Comparison of ENCODE assay signal across 19 cellular contexts in the genomic region with DNA sequence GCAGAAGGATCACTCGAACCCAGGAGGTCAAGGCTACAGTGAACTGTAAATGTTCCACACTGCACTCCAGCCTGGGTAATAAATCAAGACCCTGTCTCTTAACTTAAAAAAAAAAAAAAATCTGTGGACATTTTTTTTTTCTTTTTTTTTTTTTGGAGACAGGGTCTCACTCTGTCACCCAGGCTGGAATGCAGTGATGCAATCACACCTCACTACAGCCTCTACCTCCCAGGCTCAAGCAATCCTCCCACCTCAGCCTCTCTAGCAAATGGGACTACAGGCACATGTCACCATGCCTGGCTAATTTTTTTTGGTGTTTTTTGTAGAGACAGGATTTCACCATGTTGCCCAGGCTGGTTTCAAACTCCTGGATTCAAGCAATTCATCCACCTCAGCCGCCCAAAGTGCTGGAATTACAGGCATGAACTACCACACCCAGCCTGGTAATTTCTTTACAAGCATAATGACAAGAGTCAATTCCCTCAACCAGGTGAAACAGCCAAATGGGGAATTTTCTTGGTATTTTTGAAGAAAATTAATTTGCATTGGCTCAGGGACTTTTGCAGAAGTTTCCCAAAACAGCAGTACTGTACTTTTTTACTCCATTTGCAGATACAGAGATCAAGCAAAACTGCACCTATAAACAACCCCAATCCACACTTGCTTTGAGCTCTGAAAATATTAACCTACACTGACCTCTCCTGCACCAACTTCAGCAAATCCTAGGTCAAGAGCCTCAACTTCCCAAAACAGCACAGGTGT. TPM values are rescaled to one million over a fixed set of nuclear protein-coding genes. Genes with fewer than 3 reads are reported as not detected.
A peak's percentile ranks its signal among the peaks of the same experiment; 100 is the strongest.
DNase-seq lines count a peak whose midpoint lies in the region; ATAC-seq, FAIRE-seq and TF ChIP-seq lines count a peak whose summit lies in the region.
"Had no signal": no experiment of that assay in that cellular context is flagged by ENCODE, and none has a peak within 500 bp of the region (broad histone marks: within the 10 kb centered on the region; RNA-seq: fewer than 3 reads in every experiment).

No MANE protein-coding gene starts in this region.

- no peaks in the 10 kb centered on the region for H3K27me3 Mint-ChIP-seq in activated naive CD8-positive, alpha-beta T cell treated with anti-CD3 and anti-CD28 coated beads for 36 hours
- no peaks in the 10 kb centered on the region for H3K27me3 Mint-ChIP-seq in activated naive CD8-positive, alpha-beta T cell treated with anti-CD3 and anti-CD28 coated beads, Interleukin-2, amount 50 U/mL, for 24 hours
- no peaks in the 10 kb centered on the region for H3K27me3 Mint-ChIP-seq in activated T-helper 1 cell treated with anti-CD3 and anti-CD28 coated beads, Interleukin-12 subunit alpha, Interleukin-12 subunit beta, Interleukin-2, Interleukin-4 antibody, amounts not matched to agents 30 ng/mL and 10 ng/mL and 1 ng/mL, durations not matched to agents 14 hours and 24 hours and 36 hours (ENCODE audit: insufficient read depth)
- no peaks in the 10 kb centered on the region for H3K27me3 Mint-ChIP-seq in stimulated activated memory B cell treated with anti-CD40 and anti-IgM and Interleukin-4, amounts not matched to agents 10 μg/mL and 1 μg/mL and 100 μg/mL, for 72 hours
- no peaks in the 10 kb centered on the region for H3K27me3 Mint-ChIP-seq in type B pancreatic cell
- H3K27me3 Mint-ChIP-seq: CD8-positive, alpha-beta memory T cell had no signal

- peaks cover 31% of the 10 kb centered on the region for H3K4me1 Mint-ChIP-seq in activated naive CD8-positive, alpha-beta T cell treated with anti-CD3 and anti-CD28 coated beads for 36 hours
- H3K4me1 Mint-ChIP-seq in activated naive CD8-positive, alpha-beta T cell treated with anti-CD3 and anti-CD28 coated beads, Interleukin-2, amount 50 U/mL, for 24 hours = peaks cover 46% of the 10 kb centered on the region
- peaks cover 28% of the 10 kb centered on the region for H3K4me1 Mint-ChIP-seq in activated T-helper 1 cell treated with anti-CD3 and anti-CD28 coated beads, Interleukin-12 subunit alpha, Interleukin-12 subunit beta, Interleukin-2, Interleukin-4 antibody, amounts not matched to agents 30 ng/mL and 10 ng/mL and 1 ng/mL, durations not matched to agents 14 hours and 24 hours and 36 hours (ENCODE audit: low read depth)
- H3K4me1 Mint-ChIP-seq in stimulated activated memory B cell treated with anti-CD40 and anti-IgM and Interleukin-4, amounts not matched to agents 10 μg/mL and 1 μg/mL and 100 μg/mL, for 72 hours = peaks cover 62% of the 10 kb centered on the region
- H3K4me1 Mint-ChIP-seq in type B pancreatic cell (ENCODE audit: unreplicated experiment) = peaks cover 34% of the 10 kb centered on the region

- peak; percentile 42 for FAIRE-seq in GM19239 (lab: Jason Lieb, UNC)
- FAIRE-seq: astrocyte, endothelial cell of umbilical vein had no signal

- DNase-seq in activated naive CD8-positive, alpha-beta T cell treated with anti-CD3 and anti-CD28 coated beads for 36 hours = no peak
- DNase-seq in activated naive CD8-positive, alpha-beta T cell treated with anti-CD3 and anti-CD28 coated beads, Interleukin-2, amount 50 U/mL, for 24 hours = no peak
- DNase-seq in GM19239 (ENCODE audit: insufficient read length, low spot score) (no peak), anterior cingulate cortex (lab: John Stamatoyannopoulos, UW) (no peak), EL (no peak), type B pancreatic cell (ENCODE audit: extremely low spot score, unreplicated experiment) (no peak)
- DNase-seq in activated T-helper 1 cell treated with anti-CD3 and anti-CD28 coated beads, Interleukin-12 subunit alpha, Interleukin-12 subunit beta, Interleukin-2, Interleukin-4 antibody, amounts not matched to agents 30 ng/mL and 10 ng/mL and 1 ng/mL, durations not matched to agents 14 hours and 24 hours and 36 hours (ENCODE audit: low spot score) = no peak
- DNase-seq: activated CD8-positive, alpha-beta T cell treated with anti-CD3 and anti-CD28 coated beads, Interleukin-2, amount 10 ng/mL, durations not matched to agents 7 days and 5 days; activated effector memory CD4-positive, alpha-beta T cell treated with Interleukin-2 at 50 U/mL for 16 hours; CD8-positive, alpha-beta memory T cell; foreskin keratinocyte; lower lobe of right lung; NCI-H2029 treated with DMSO at 0.1 percent for 48 hours; NCI-H510A treated with DMSO at 0.1 percent for 48 hours; PC-3 had no signal

- no peaks in the 10 kb centered on the region for H3K9me3 Mint-ChIP-seq in activated naive CD8-positive, alpha-beta T cell treated with anti-CD3 and anti-CD28 coated beads for 36 hours
- H3K9me3 Mint-ChIP-seq in activated naive CD8-positive, alpha-beta T cell treated with anti-CD3 and anti-CD28 coated beads, Interleukin-2, amount 50 U/mL, for 24 hours = no peaks in the 10 kb centered on the region
- H3K9me3 Mint-ChIP-seq in activated T-helper 1 cell treated with anti-CD3 and anti-CD28 coated beads, Interleukin-12 subunit alpha, Interleukin-12 subunit beta, Interleukin-2, Interleukin-4 antibody, amounts not matched to agents 30 ng/mL and 10 ng/mL and 1 ng/mL, durations not matched to agents 14 hours and 24 hours and 36 hours = no peaks in the 10 kb centered on the region
- no peaks in the 10 kb centered on the region for H3K9me3 Mint-ChIP-seq in stimulated activated memory B cell treated with anti-CD40 and anti-IgM and Interleukin-4, amounts not matched to agents 10 μg/mL and 1 μg/mL and 100 μg/mL, for 72 hours
- peaks cover 5% of the 10 kb centered on the region for H3K9me3 Mint-ChIP-seq in type B pancreatic cell
- H3K9me3 Mint-ChIP-seq: CD8-positive, alpha-beta memory T cell; neural progenitor cell had no signal

- TF ChIP-seq CTCF in type B pancreatic cell (conservative IDR thresholded peaks at IDR 0.05) = no peak

- H3K4me3 Mint-ChIP-seq in activated naive CD8-positive, alpha-beta T cell treated with anti-CD3 and anti-CD28 coated beads for 36 hours = no peak overlapping the region
- no peak overlapping the region for H3K4me3 Mint-ChIP-seq in activated naive CD8-positive, alpha-beta T cell treated with anti-CD3 and anti-CD28 coated beads, Interleukin-2, amount 50 U/mL, for 24 hours
- H3K4me3 Mint-ChIP-seq in activated T-helper 1 cell treated with anti-CD3 and anti-CD28 coated beads, Interleukin-12 subunit alpha, Interleukin-12 subunit beta, Interleukin-2, Interleukin-4 antibody, amounts not matched to agents 30 ng/mL and 10 ng/mL and 1 ng/mL, durations not matched to agents 14 hours and 24 hours and 36 hours = no peak overlapping the region
- H3K4me3 Mint-ChIP-seq in stimulated activated memory B cell treated with anti-CD40 and anti-IgM and Interleukin-4, amounts not matched to agents 10 μg/mL and 1 μg/mL and 100 μg/mL, for 72 hours = peak overlapping the region; percentile 70
- no peak overlapping the region for H3K4me3 Mint-ChIP-seq in type B pancreatic cell
- H3K4me3 Mint-ChIP-seq: activated CD8-positive, alpha-beta T cell treated with anti-CD3 and anti-CD28 coated beads, Interleukin-2, amount 10 ng/mL, durations not matched to agents 7 days and 5 days; CD8-positive, alpha-beta memory T cell; neural progenitor cell had no signal

- peak overlapping the region; percentile 52 for H3K27ac Mint-ChIP-seq in activated naive CD8-positive, alpha-beta T cell treated with anti-CD3 and anti-CD28 coated beads for 36 hours
- H3K27ac Mint-ChIP-seq in activated naive CD8-positive, alpha-beta T cell treated with anti-CD3 and anti-CD28 coated beads, Interleukin-2, amount 50 U/mL, for 24 hours = no peak overlapping the region
- peak overlapping the region; percentile 32 for H3K27ac Mint-ChIP-seq in activated T-helper 1 cell treated with anti-CD3 and anti-CD28 coated beads, Interleukin-12 subunit alpha, Interleukin-12 subunit beta, Interleukin-2, Interleukin-4 antibody, amounts not matched to agents 30 ng/mL and 10 ng/mL and 1 ng/mL, durations not matched to agents 14 hours and 24 hours and 36 hours
- H3K27ac Mint-ChIP-seq in stimulated activated memory B cell treated with anti-CD40 and anti-IgM and Interleukin-4, amounts not matched to agents 10 μg/mL and 1 μg/mL and 100 μg/mL, for 72 hours = peak overlapping the region; percentile 88
- no peak overlapping the region for H3K27ac Mint-ChIP-seq in type B pancreatic cell
- H3K27ac Mint-ChIP-seq: activated CD8-positive, alpha-beta T cell treated with anti-CD3 and anti-CD28 coated beads, Interleukin-2, amount 10 ng/mL, durations not matched to agents 7 days and 5 days had no signal

- intact Hi-C loops in activated T-helper 1 cell treated with anti-CD3 and anti-CD28 coated beads, Interleukin-12 subunit alpha, Interleukin-12 subunit beta, Interleukin-2, Interleukin-4 antibody, amounts not matched to agents 30 ng/mL and 10 ng/mL and 1 ng/mL, durations not matched to agents 14 hours and 24 hours and 36 hours (cut with micrococcal nuclease) = loop anchor here (2.0 kb wide), 1 partner anchor 14 kb away; no protein-coding TSS in a partner anchor

- peaks cover 4% of the 10 kb centered on the region for H3K36me3 Mint-ChIP-seq in activated naive CD8-positive, alpha-beta T cell treated with anti-CD3 and anti-CD28 coated beads for 36 hours
- peaks cover 10% of the 10 kb centered on the region for H3K36me3 Mint-ChIP-seq in activated naive CD8-positive, alpha-beta T cell treated with anti-CD3 and anti-CD28 coated beads, Interleukin-2, amount 50 U/mL, for 24 hours (ENCODE audit: low read depth)
- peaks cover 6% of the 10 kb centered on the region for H3K36me3 Mint-ChIP-seq in activated T-helper 1 cell treated with anti-CD3 and anti-CD28 coated beads, Interleukin-12 subunit alpha, Interleukin-12 subunit beta, Interleukin-2, Interleukin-4 antibody, amounts not matched to agents 30 ng/mL and 10 ng/mL and 1 ng/mL, durations not matched to agents 14 hours and 24 hours and 36 hours (ENCODE audit: low read depth)
- no peaks in the 10 kb centered on the region for H3K36me3 Mint-ChIP-seq in stimulated activated memory B cell treated with anti-CD40 and anti-IgM and Interleukin-4, amounts not matched to agents 10 μg/mL and 1 μg/mL and 100 μg/mL, for 72 hours
- peaks cover 16% of the 10 kb centered on the region for H3K36me3 Mint-ChIP-seq in type B pancreatic cell

- ATAC-seq in activated naive CD8-positive, alpha-beta T cell treated with anti-CD3 and anti-CD28 coated beads, Interleukin-2, amount 50 U/mL, for 24 hours = no peak
- peak; percentile 68 for ATAC-seq in stimulated activated memory B cell treated with anti-CD40 and anti-IgM and Interleukin-4, amounts not matched to agents 10 μg/mL and 1 μg/mL and 100 μg/mL, for 72 hours
- ATAC-seq: activated CD8-positive, alpha-beta T cell treated with anti-CD3 and anti-CD28 coated beads, Interleukin-2, amount 10 ng/mL, durations not matched to agents 7 days and 5 days; foreskin keratinocyte; lower lobe of right lung; PC-3 had no signal

RNA-seq across cellular contexts. Expression of a gene that starts 44.0 kb away (rescaled TPM):
- total RNA-seq in activated naive CD8-positive, alpha-beta T cell treated with anti-CD3 and anti-CD28 coated beads for 36 hours = 10 to 100 TPM; 35.3 to 37.6 TPM
- total RNA-seq in activated T-helper 1 cell treated with anti-CD3 and anti-CD28 coated beads, Interleukin-12 subunit alpha, Interleukin-12 subunit beta, Interleukin-2, Interleukin-4 antibody, amounts not matched to agents 30 ng/mL and 10 ng/mL and 1 ng/mL, durations not matched to agents 14 hours and 24 hours and 36 hours = 47.4 and 47.8 TPM in 2 replicates
- total RNA-seq in type B pancreatic cell (ENCODE audit: low replicate concordance) = 42.3 and 49.8 TPM in 2 replicates

Comparison
In these comparisons a context has a peak if more than half of its experiments do, and no peak if none do; other contexts are left out.
1. H3K27ac Mint-ChIP-seq: peak in activated naive CD8-positive, alpha-beta T cell treated with anti-CD3 and anti-CD28 coated beads for 36 hours (single experiment), activated T-helper 1 cell treated with anti-CD3 and anti-CD28 coated beads, Interleukin-12 subunit alpha, Interleukin-12 subunit beta, Interleukin-2, Interleukin-4 antibody, amounts not matched to agents 30 ng/mL and 10 ng/mL and 1 ng/mL, durations not matched to agents 14 hours and 24 hours and 36 hours (single experiment) and stimulated activated memory B cell treated with anti-CD40 and anti-IgM and Interleukin-4, amounts not matched to agents 10 μg/mL and 1 μg/mL and 100 μg/mL, for 72 hours (single experiment); none in activated naive CD8-positive, alpha-beta T cell treated with anti-CD3 and anti-CD28 coated beads, Interleukin-2, amount 50 U/mL, for 24 hours (single experiment) and type B pancreatic cell (single experiment).